ENCODE assay signal across 8 cellular contexts in the genomic region with DNA sequence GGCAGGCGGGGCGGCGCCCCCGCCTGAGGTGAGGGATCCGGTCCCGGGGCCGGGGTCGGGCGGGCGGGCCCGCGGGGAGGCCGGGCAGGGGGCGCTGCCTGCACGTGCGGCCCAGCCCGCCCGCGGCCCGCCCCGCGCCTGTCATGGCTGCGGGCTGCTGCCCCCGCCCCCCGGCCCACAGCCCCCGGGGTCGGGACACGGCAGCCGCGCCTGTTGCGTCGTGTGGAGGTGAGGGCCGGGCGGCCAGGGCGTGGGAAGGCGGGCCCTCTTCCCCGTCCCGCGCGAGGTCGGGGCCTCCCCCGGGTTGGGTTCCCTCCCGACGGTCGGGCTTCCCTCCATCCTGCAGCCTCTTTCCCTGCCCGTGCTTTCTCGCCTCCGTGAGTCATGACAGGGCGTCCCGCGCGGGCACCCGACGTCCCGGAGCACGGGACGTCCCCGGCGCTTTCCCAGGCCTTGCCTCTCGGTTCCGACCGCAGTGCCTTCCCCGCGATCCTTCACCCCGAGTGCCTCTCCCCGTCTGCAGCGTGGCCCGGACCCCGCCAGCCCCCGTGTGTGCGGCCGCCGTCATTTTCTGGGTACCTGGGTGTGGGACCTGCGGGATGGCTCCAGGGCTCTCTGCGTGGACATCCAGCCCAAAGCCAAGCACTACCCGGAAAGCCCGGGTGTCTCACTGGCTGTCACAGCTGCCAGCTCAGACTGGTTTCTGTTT.
DNase-seq lines count a peak whose midpoint lies in the region; ATAC-seq and TF ChIP-seq lines count a peak whose summit lies in the region.

No MANE protein-coding gene starts in this region.

- H3K27ac ChIP-seq in coronary artery (peak overlapping the region; percentile 95 to 98), left lung (peak overlapping the region; percentile 93 to 97)

- H3K4me3 ChIP-seq in Jurkat, Clone E6-1 (ENCODE audit: low read length) = peak overlapping the region; percentile 70
- H3K4me3 ChIP-seq in coronary artery = peak overlapping the region; percentile 94
- peak overlapping the region; percentile 69 to 78 for H3K4me3 ChIP-seq in left lung

- H3K9me3 Mint-ChIP-seq in activated CD4-positive, alpha-beta T cell treated with anti-CD3 and anti-CD28 coated beads, Interleukin-2, amount 10 ng/mL, durations not matched to agents 7 days and 5 days = no peaks in the 10 kb centered on the region

- H3K36me3 Mint-ChIP-seq in activated CD4-positive, alpha-beta T cell treated with anti-CD3 and anti-CD28 coated beads, Interleukin-2, amount 10 ng/mL, durations not matched to agents 7 days and 5 days (ENCODE audit: low read depth) = no peaks in the 10 kb centered on the region

- ATAC-seq in left lung = peak; percentile 8

- CTCF ChIA-PET in activated CD4-positive, alpha-beta T cell treated with anti-CD3 and anti-CD28 coated beads, Interleukin-2, amount 10 ng/mL, durations not matched to agents 7 days and 5 days (lab: Charles Lee) = interaction anchor here (1.0 to 1.4 kb wide), 2 partner anchors 32 to 76 kb away, joined by 3 read pairs; partner anchors contain the start of gene CHD9

- H3K4me1 Mint-ChIP-seq in activated CD4-positive, alpha-beta T cell treated with anti-CD3 and anti-CD28 coated beads, Interleukin-2, amount 10 ng/mL, durations not matched to agents 7 days and 5 days = peaks cover 13% of the 10 kb centered on the region

- no peaks in the 10 kb centered on the region for H3K27me3 ChIP-seq in left lung

- peak overlapping the region; percentile 88 for H3K4me3 Mint-ChIP-seq in activated CD4-positive, alpha-beta T cell treated with anti-CD3 and anti-CD28 coated beads, Interleukin-2, amount 10 ng/mL, durations not matched to agents 7 days and 5 days

- peaks cover 0 to 38% of the 10 kb centered on the region in 2 donors for H3K4me1 ChIP-seq in left lung

- intact Hi-C loops in left lung (cut with DNase I) = loop anchor here in 1 of 2 donors (5.0 kb wide), 1 partner anchor 151 kb away; no protein-coding TSS in a partner anchor

- TF ChIP-seq POLR2A in GM19099 (IDR thresholded peaks at IDR 0.05; ENCODE audit: extremely low read depth, insufficient read length, low read depth) = peak; percentile 9

- POLR2A ChIA-PET in activated CD4-positive, alpha-beta T cell treated with anti-CD3 and anti-CD28 coated beads, Interleukin-2, amount 10 ng/mL, durations not matched to agents 7 days and 5 days (lab: Charles Lee) = no interaction called here

- H3K27ac Mint-ChIP-seq in activated CD4-positive, alpha-beta T cell treated with anti-CD3 and anti-CD28 coated beads, Interleukin-2, amount 10 ng/mL, durations not matched to agents 7 days and 5 days = peak overlapping the region; percentile 95

- TF ChIP-seq CTCF in coronary artery (IDR thresholded peaks at IDR 0.05) = no peak
- TF ChIP-seq CTCF in left lung (IDR thresholded peaks at IDR 0.05) = no peak

- no peaks in the 10 kb centered on the region for H3K27me3 Mint-ChIP-seq in activated CD4-positive, alpha-beta T cell treated with anti-CD3 and anti-CD28 coated beads, Interleukin-2, amount 10 ng/mL, durations not matched to agents 7 days and 5 days

- DNase-seq in AG08395 (ENCODE audit: low spot score) = peak; percentile 64
- DNase-seq in Jurkat, Clone E6-1 (ENCODE audit: low read depth, low spot score) = no peak
- peak; percentile 39 for DNase-seq in activated CD4-positive, alpha-beta T cell treated with anti-CD3 and anti-CD28 coated beads, Interleukin-2, amount 10 ng/mL, durations not matched to agents 7 days and 5 days
- peak; percentile 90 for DNase-seq in coronary artery (ENCODE audit: low spot score)
- DNase-seq in left lung = peak; percentile 62 to 92
- DNase-seq in stimulated activated CD4-positive, alpha-beta T cell treated with anti-CD3 and anti-CD28 coated beads, Interleukin-2, amount 100 ng/mL, for 4 hours (ENCODE audit: low read depth) = peak; percentile 34
- no peak for DNase-seq in SIG-M5 treated with dmso at 0.1 percent for 504 hours (lab: John Stamatoyannopoulos, UW; ENCODE audit: unreplicated experiment)

- H3K36me3 ChIP-seq in left lung = no peaks in the 10 kb centered on the region

- no peaks in the 10 kb centered on the region for H3K9me3 ChIP-seq in left lung

Comparison
In these comparisons a context has a peak if more than half of its experiments do, and no peak if none do; other contexts are left out.
1. DNase-seq: peak in AG08395 (single experiment), activated CD4-positive, alpha-beta T cell treated with anti-CD3 and anti-CD28 coated beads, Interleukin-2, amount 10 ng/mL, durations not matched to agents 7 days and 5 days (single experiment), coronary artery (single experiment), left lung (2 of 2) and stimulated activated CD4-positive, alpha-beta T cell treated with anti-CD3 and anti-CD28 coated beads, Interleukin-2, amount 100 ng/mL, for 4 hours (single experiment); none in Jurkat, Clone E6-1 (single experiment) and SIG-M5 treated with dmso at 0.1 percent for 504 hours (single experiment).
2. Peak in every context shown above with its lines, with median percentiles within 50 percentile points of each other: H3K4me3 ChIP-seq.